Comparison of ENCODE assay signal across 8 cellular contexts in the genomic region with DNA sequence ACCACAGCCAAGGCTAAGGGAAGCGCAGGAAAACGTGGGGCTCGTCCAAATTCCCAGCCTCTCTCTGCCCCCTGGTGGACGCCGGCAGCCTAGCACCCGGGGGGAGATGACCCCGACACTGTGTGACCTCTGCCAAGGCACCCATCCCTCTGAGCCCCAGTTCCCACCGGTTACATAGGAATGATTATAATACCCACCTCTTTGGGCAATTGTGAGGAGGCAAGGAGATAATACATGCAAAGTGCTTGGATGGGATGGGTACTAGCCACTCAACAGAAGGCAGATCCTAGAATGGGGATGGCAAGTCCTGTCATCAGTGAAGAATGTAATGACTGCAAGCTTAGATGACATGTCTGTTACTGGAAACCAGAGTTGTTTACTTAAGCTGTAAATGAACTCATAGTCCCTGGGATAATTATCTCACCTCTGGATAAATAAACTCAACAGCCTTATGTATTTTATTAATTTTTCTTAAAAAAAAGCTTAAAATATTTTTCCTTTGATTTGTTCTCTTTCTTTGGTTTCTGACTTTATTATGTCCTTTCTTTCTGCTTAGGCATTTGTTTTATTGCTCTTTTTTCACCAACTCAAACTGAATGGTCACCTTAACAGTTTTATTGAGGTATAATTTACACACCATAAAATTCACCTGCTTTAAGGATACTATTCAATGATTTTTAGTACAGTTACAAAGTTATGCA. TPM values are rescaled to one million over a fixed set of nuclear protein-coding genes. Genes with fewer than 3 reads are reported as not detected.
A peak's percentile ranks its signal among the peaks of the same experiment; 100 is the strongest.
DNase-seq lines count a peak whose midpoint lies in the region; ATAC-seq, FAIRE-seq and TF ChIP-seq lines count a peak whose summit lies in the region.

No MANE protein-coding gene starts in this region.

- intact Hi-C loops in thyroid gland (cut with DNase I) = no loop called here

- no peaks in the 10 kb centered on the region for H3K36me3 Mint-ChIP-seq in activated T-helper 17 cell treated with anti-CD3 and anti-CD28 coated beads, Interleukin-2, amount 50 U/mL, for 72 hours (ENCODE audit: low read depth)

- TF ChIP-seq POLR2A in thyroid gland (IDR thresholded peaks at IDR 0.05) = no peak

- no peak overlapping the region for H3K27ac Mint-ChIP-seq in activated T-helper 17 cell treated with anti-CD3 and anti-CD28 coated beads, Interleukin-2, amount 50 U/mL, for 72 hours

- H3K4me3 ChIP-seq in fibroblast of villous mesenchyme (ENCODE audit: low read depth, low read length) = no peak overlapping the region
- H3K4me3 ChIP-seq in thyroid gland (replicated peaks in 1 of 3) = no peak overlapping the region

- ATAC-seq in GM21367 (IDR thresholded peaks at IDR 0.05; ENCODE audit: unreplicated experiment) = peak; percentile 49
- peak; percentile 75 for ATAC-seq in activated T-helper 17 cell treated with anti-CD3 and anti-CD28 coated beads, Interleukin-2, amount 50 U/mL, for 72 hours (replicated peaks)

- no peak overlapping the region for H3K4me3 Mint-ChIP-seq in activated T-helper 17 cell treated with anti-CD3 and anti-CD28 coated beads, Interleukin-2, amount 50 U/mL, for 72 hours

- FAIRE-seq in D721Med (lab: Jason Lieb, UNC) = no peak

- H3K27ac ChIP-seq in thyroid gland = peak overlapping the region in 1 of 3 donors; percentile 48

- DNase-seq in D721Med (ENCODE audit: insufficient read length, low spot score) = peak; percentile 58
- peak; percentile 97 for DNase-seq in HPDE6-E6E7 (ENCODE audit: extremely low spot score)
- peak; percentile 57 for DNase-seq in RPMI7951 (ENCODE audit: low read depth)
- peak; percentile 66 for DNase-seq in fibroblast of villous mesenchyme (ENCODE audit: low read depth)
- peak; percentile 14 for DNase-seq in occipital lobe (lab: John Stamatoyannopoulos, UW)
- peak; percentile 72 to 78 for DNase-seq in thyroid gland

- no peaks in the 10 kb centered on the region for H3K4me1 ChIP-seq in thyroid gland

- no peaks in the 10 kb centered on the region for H3K27me3 Mint-ChIP-seq in activated T-helper 17 cell treated with anti-CD3 and anti-CD28 coated beads, Interleukin-2, amount 50 U/mL, for 72 hours

- WGBS in thyroid gland, 2 donors = 0 to 4% methylated on average over 8 of the region's 8 CpGs

- H3K36me3 ChIP-seq in thyroid gland = no peaks in the 10 kb centered on the region

- TF ChIP-seq CTCF in D721Med (IDR thresholded peaks at IDR 0.05; ENCODE audit: insufficient read depth, missing control alignments) = peak; percentile 61
- TF ChIP-seq CTCF in fibroblast of villous mesenchyme (IDR thresholded peaks at IDR 0.05; ENCODE audit: insufficient read depth, low read depth, low read length) = peak; percentile 76
- peak; percentile 56 to 92 (median 80) for TF ChIP-seq CTCF in thyroid gland (IDR thresholded peaks at IDR 0.05)

- no peaks in the 10 kb centered on the region for H3K4me1 Mint-ChIP-seq in activated T-helper 17 cell treated with anti-CD3 and anti-CD28 coated beads, Interleukin-2, amount 50 U/mL, for 72 hours

- no peaks in the 10 kb centered on the region for H3K9me3 Mint-ChIP-seq in activated T-helper 17 cell treated with anti-CD3 and anti-CD28 coated beads, Interleukin-2, amount 50 U/mL, for 72 hours

- no peaks in the 10 kb centered on the region for H3K27me3 ChIP-seq in thyroid gland

- H3K9me3 ChIP-seq in thyroid gland = no peaks in the 10 kb centered on the region

RNA-seq across cellular contexts. Expression of gene BMP8B, which starts 11.3 kb away (rescaled TPM):
- 2.4 TPM in 2 replicates for total RNA-seq in RPMI7951 (2014; rRNA removed; shearing (Covaris generic))
- under 1 TPM; 0.08 to 0.37 TPM for total RNA-seq in activated T-helper 17 cell treated with anti-CD3 and anti-CD28 coated beads, Interleukin-2, amount 50 U/mL, for 72 hours
- total RNA-seq in fibroblast of villous mesenchyme (under 0.01 TPM in 1 of 2 replicates, not detected in the other), occipital lobe (0.16 TPM), thyroid gland (10 to 100 TPM in 1 of 4 donors, 1 to 10 TPM in 3; 6.6 to 15.4 (median 8.1) TPM)

RNA-seq across cellular contexts. Expression of gene OXCT2, which starts 28.8 kb away (rescaled TPM):
- total RNA-seq in RPMI7951 (2014; rRNA removed; shearing (Covaris generic)) = 1.9 and 2.6 TPM in 2 replicates
- total RNA-seq in activated T-helper 17 cell treated with anti-CD3 and anti-CD28 coated beads, Interleukin-2, amount 50 U/mL, for 72 hours = 1 to 10 TPM in 1 of 2 donors, under 1 TPM in 1; 0.69 to 1.1 TPM
- total RNA-seq in fibroblast of villous mesenchyme = 1.7 and 5.2 TPM in 2 replicates
- total RNA-seq in occipital lobe = 0.47 TPM
- total RNA-seq in thyroid gland = 1 to 10 TPM; 2.6 to 8.2 (median 3.5) TPM

Comparison
In these comparisons a context has a peak if more than half of its experiments do, and no peak if none do; other contexts are left out.
1. DNase-seq: peak in every context shown above with its lines; median percentile 97 in HPDE6-E6E7; 75 in thyroid gland; 66 in fibroblast of villous mesenchyme; 58 in D721Med; 57 in RPMI7951; 14 in occipital lobe.